In the genomic region with DNA sequence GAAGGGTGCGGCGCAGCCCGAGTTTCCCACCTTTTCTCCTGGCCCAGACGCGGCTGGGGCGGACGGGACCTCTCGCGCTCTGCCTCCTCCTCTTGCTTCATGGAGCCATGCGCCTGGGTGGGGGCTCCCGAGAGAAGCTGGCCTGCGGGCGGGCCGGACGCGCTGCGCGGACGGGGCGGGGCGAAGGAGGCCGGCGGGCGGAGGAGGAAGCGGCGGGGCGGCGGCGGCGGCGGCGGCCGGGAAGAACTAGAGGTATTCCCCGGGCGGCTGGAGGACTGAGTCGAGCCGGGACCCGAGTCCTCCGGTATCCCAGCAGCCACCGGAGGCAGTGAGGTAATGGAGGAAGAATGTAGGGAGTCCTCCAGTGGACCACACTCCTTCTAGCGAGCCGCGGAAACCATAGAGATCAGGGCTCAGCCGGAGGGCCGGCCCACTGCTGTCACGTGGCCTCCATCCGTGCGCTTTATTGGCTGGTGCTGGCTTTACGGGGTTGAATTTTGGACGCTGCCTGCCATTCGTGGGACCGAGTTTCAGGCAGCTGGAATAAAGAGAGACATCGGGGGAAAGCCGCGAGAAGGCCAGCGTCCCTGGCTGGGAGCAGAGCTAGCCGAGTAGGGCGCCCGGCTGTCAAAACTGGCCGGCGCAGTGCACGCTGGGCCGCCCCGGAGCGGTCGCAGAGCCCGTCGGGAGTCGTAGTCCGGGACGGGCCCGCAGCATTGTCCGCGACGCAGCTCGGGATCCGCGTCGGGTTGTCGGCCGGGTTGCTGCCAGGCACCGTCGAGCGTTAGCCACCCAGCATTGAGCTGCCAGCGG, we compare ENCODE assay signal across 8 cellular contexts. TPM values are rescaled to one million over a fixed set of nuclear protein-coding genes. Genes with fewer than 3 reads are reported as not detected.
DNase-seq lines count a peak whose midpoint lies in the region; ATAC-seq and TF ChIP-seq lines count a peak whose summit lies in the region.
"Not testable (repeated sequence)": the region's sequence is repeated elsewhere in the genome, so short reads cannot be mapped to it uniquely, and the experiment has no call there.

A gene (minus strand): TSS at position 177 of the 813 bp plus-strand sequence. CDS start 11,722 bp downstream, outside the sequence.

- H3K36me3 ChIP-seq in BLaER1 treated with 17β-estradiol and CSF1 and Interleukin-3, amounts not matched to agents 10 nM and 100 nM = peaks cover 24 to 35% (median 33%) of the 10 kb centered on the region in 11 experiments
- peaks cover 43% of the 10 kb centered on the region for H3K36me3 ChIP-seq in NT2/D1 (ENCODE audit: insufficient read depth, insufficient read length, low read length)

- peak within 1 kb of the TSS; percentile 66 to 76 (median 72) for H3K4me3 ChIP-seq in BLaER1 treated with 17β-estradiol and CSF1 and Interleukin-3, amounts not matched to agents 10 nM and 100 nM
- H3K4me3 ChIP-seq in NT2/D1 (ENCODE audit: insufficient read length, low read depth) (peak within 1 kb of the TSS; percentile 70), lower leg skin (ENCODE audit: low read depth, poor library complexity, severe bottlenecking) (peak within 1 kb of the TSS; percentile 52)

- TF ChIP-seq CTCF in lower leg skin (IDR thresholded peaks at IDR 0.05) = not testable (repeated sequence)

- peak within 1 kb of the TSS; percentile 78 to 87 (median 84) for H3K9ac ChIP-seq in BLaER1 treated with 17β-estradiol and CSF1 and Interleukin-3, amounts not matched to agents 10 nM and 100 nM
- peak within 1 kb of the TSS; percentile 81 for H3K9ac ChIP-seq in NT2/D1 (ENCODE audit: insufficient read length, low read depth)

- WGBS in lower leg skin, 2 donors = 0 to 2% methylated on average over 2 to 18 of the region's 85 CpGs

- peak; percentile 90 for ATAC-seq in GM19397 (IDR thresholded peaks at IDR 0.05; ENCODE audit: unreplicated experiment)
- ATAC-seq in HG03460 (IDR thresholded peaks at IDR 0.05; ENCODE audit: unreplicated experiment) = peak; percentile 92

- H3K4me1 ChIP-seq in BLaER1 treated with 17β-estradiol and CSF1 and Interleukin-3, amounts not matched to agents 10 nM and 100 nM = peaks cover 25 to 30% (median 26%) of the 10 kb centered on the region in 10 experiments
- H3K4me1 ChIP-seq in NT2/D1 (ENCODE audit: insufficient read depth, insufficient read length) = not testable (repeated sequence)

- not testable (repeated sequence) for H3K27me3 ChIP-seq in BLaER1 treated with 17β-estradiol and CSF1 and Interleukin-3, amounts not matched to agents 10 nM and 100 nM; NT2/D1 (ENCODE audit: insufficient read depth, insufficient read length)

- not testable (repeated sequence) for H3K9me3 ChIP-seq in BLaER1 treated with 17β-estradiol and CSF1 and Interleukin-3, amounts not matched to agents 10 nM and 100 nM (replicated peaks in 1 of 11); NT2/D1 (ENCODE audit: insufficient read depth, low read length)

- DNase-seq in NT2/D1 (ENCODE audit: low read depth, low spot score) (peak; percentile 44), lower leg skin (ENCODE audit: low spot score in 2 of 2) (peak; percentile 71 to 94)
- DNase-seq in activated CD8-positive, alpha-beta memory T cell treated with anti-CD3 and anti-CD28 coated beads for 4 hours (ENCODE audit: low read depth in 2 of 2) = peak; percentile 36 to 44
- DNase-seq in effector CD4-positive, alpha-beta T cell = peak; percentile 59
- peak; percentile 58 to 60 for DNase-seq in stimulated activated CD4-positive, alpha-beta T cell treated with anti-CD3 and anti-CD28 coated beads, Interleukin-2, amount 100 ng/mL, for 48 hours

- H4K20me1 ChIP-seq in BLaER1 treated with 17β-estradiol and CSF1 and Interleukin-3, amounts not matched to agents 10 nM and 100 nM = peaks cover 6 to 42% (median 40%) of the 10 kb centered on the region in 11 experiments; a peak in 21 of 22 replicates

- H3K4me2 ChIP-seq in BLaER1 treated with 17β-estradiol and CSF1 and Interleukin-3, amounts not matched to agents 10 nM and 100 nM = peak within 1 kb of the TSS; percentile 82 to 99 (median 96)

- peak within 1 kb of the TSS; percentile 60 to 82 (median 79) for H3K27ac ChIP-seq in BLaER1 treated with 17β-estradiol and CSF1 and Interleukin-3, amounts not matched to agents 10 nM and 100 nM

- intact Hi-C loops in lower leg skin (cut with DNase I; ENCODE audit: low total_unique reads) = not testable (repeated sequence)

- not testable (repeated sequence) for TF ChIP-seq POLR2A in lower leg skin (IDR thresholded peaks at IDR 0.05)

RNA-seq across cellular contexts. Expression of the gene that starts here (rescaled TPM):
- 10 to 100 TPM; 12.9 to 16.2 (median 13.6) TPM for total RNA-seq in lower leg skin

Comparison
In these comparisons a context has a peak if more than half of its experiments do, and no peak if none do; other contexts are left out.
1. Peak in every context shown above with its lines: DNase-seq, ATAC-seq, H3K4me3 ChIP-seq and H3K27ac ChIP-seq.